Comparison of ENCODE assay signal across 8 cellular contexts in genomic region chr20:63657260-63657936, GRCh38. TPM values are rescaled to one million over a fixed set of nuclear protein-coding genes. Genes with fewer than 3 reads are reported as not detected.
DNase-seq lines count a peak whose midpoint lies in the region; ATAC-seq, FAIRE-seq and TF ChIP-seq lines count a peak whose summit lies in the region.

No MANE protein-coding gene starts in this region.

- peaks cover 13% of the 10 kb centered on the region for H3K23me2 ChIP-seq in H1 (ENCODE audit: low read depth, low read length)

- no peak for DNase-seq in SK-N-SH
- DNase-seq in NCI-H69 (lab: John Stamatoyannopoulos, UW): peak; percentile 44
- DNase-seq in H1 (ENCODE audit: low read depth in 1 of 2, low spot score in 2 of 2): no peak
- no peak for DNase-seq in activated effector memory CD4-positive, alpha-beta T cell treated with anti-CD3 and anti-CD28 coated beads, Interleukin-2, amount 50 U/mL, for 16 hours
- no peak for DNase-seq in stimulated activated CD4-positive, alpha-beta T cell treated with anti-CD3 and anti-CD28 coated beads, Interleukin-4, amount 100 ng/mL, for 4 hours
- no peak for DNase-seq in KG1 (lab: John Stamatoyannopoulos, UW)

- peak overlapping the region; percentile 46 for H3K4ac ChIP-seq in H1 (replicated peaks; ENCODE audit: insufficient read length, low read depth, low read length)

- FAIRE-seq in H1 (lab: Jason Lieb, UNC): no peak

- H3K79me2 ChIP-seq in SK-N-SH (ENCODE audit: insufficient read depth) (peaks cover 26% of the 10 kb centered on the region), H1 (ENCODE audit: control insufficient read depth in 1 of 2, insufficient read depth in 2 of 2, low read length in 2 of 2) (peaks cover 0 to 9% of the 10 kb centered on the region in 2 experiments; a peak in 1 of 4 replicates)

- H3F3A ChIP-seq in SK-N-SH (replicated peaks; ENCODE audit: insufficient read depth): peaks cover 8% of the 10 kb centered on the region

- H3K27me3 ChIP-seq in SK-N-SH (ENCODE audit: insufficient read depth) (no peaks in the 10 kb centered on the region), H1 (replicated peaks in 1 of 4; ENCODE audit: control insufficient read depth in 3 of 4, extremely low read depth in 1 of 4, insufficient read depth in 3 of 4, low read length in 3 of 4) (no peaks in the 10 kb centered on the region), neutrophil (peaks cover 36% of the 10 kb centered on the region)

- POLR2A ChIA-PET in SK-N-SH (lab: Yijun Ruan, JAX): interaction anchor here (0.8 to 1.3 kb wide), 4 partner anchors 30 to 121 kb away, joined by 3 to 8 read pairs (median 4); partner anchors contain the start of genes GMEB2 and PTK6
- POLR2A ChIA-PET in H1 (lab: Charles Lee; ENCODE audit: partially characterized antibody): interaction anchor here (0.7 to 1.9 kb wide), 13 partner anchors 10 to 207 kb away, joined by 3 to 15 read pairs (median 4); partner anchors contain the start of genes ARFRP1, PPDPF, TPD52L2 and ZGPAT

- no peak for TF ChIP-seq EP300 in SK-N-SH (IDR thresholded peaks at IDR 0.05; ENCODE audit: borderline replicate concordance in 1 of 2, low read depth in 1 of 2, low read length in 1 of 2)
- no peak for TF ChIP-seq EP300 in H1 (IDR thresholded peaks at IDR 0.05; ENCODE audit: borderline replicate concordance in 1 of 2, low read depth in 2 of 2, low read length in 2 of 2)

- H3K9me2 ChIP-seq in SK-N-SH: no peaks in the 10 kb centered on the region

- H2BK12ac ChIP-seq in H1 (ENCODE audit: low read depth, low read length): no peak overlapping the region; the same call in 1 of the 2 replicates

- no peaks in the 10 kb centered on the region for H3K9me3 ChIP-seq in SK-N-SH
- no peaks in the 10 kb centered on the region for H3K9me3 ChIP-seq in H1 (ENCODE audit: insufficient read depth in 2 of 2, low read depth in 1 of 2, low read length in 1 of 2)
- no peaks in the 10 kb centered on the region for H3K9me3 ChIP-seq in neutrophil

- 0 out of 2 replicates have a peak overlapping the region, but pooled peaks have one; percentile 53 for H2BK15ac ChIP-seq in H1 (ENCODE audit: low read length)

- TF ChIP-seq POLR2A in H1 (IDR thresholded peaks at IDR 0.05; ENCODE audit: control extremely low read depth in 1 of 2, low read depth in 2 of 2, low read length in 2 of 2): no peak

- H3K36me3 ChIP-seq in SK-N-SH (replicated peaks in 1 of 2; ENCODE audit: control insufficient read depth in 1 of 2, insufficient read depth in 2 of 2, low read length in 1 of 2): peaks cover 0 to 20% of the 10 kb centered on the region in 2 experiments
- H3K36me3 ChIP-seq in H1 (ENCODE audit: control insufficient read depth in 2 of 4, insufficient read depth in 4 of 4, low read length in 3 of 4): peaks cover 0 to 7% (median 3%) of the 10 kb centered on the region in 4 experiments; a peak in 4 of 8 replicates
- H3K36me3 ChIP-seq in neutrophil: peaks cover 10% of the 10 kb centered on the region

- no peak for ATAC-seq in SK-N-SH treated with all-trans-retinoic acid at 6 μM for 48 hours

- H3K23ac ChIP-seq in H1 (ENCODE audit: insufficient read length): no peak overlapping the region

- no peak overlapping the region for H3K56ac ChIP-seq in H1 (replicated peaks; ENCODE audit: insufficient read length, low read depth, low read length)

- H3K4me3 ChIP-seq in SK-N-SH (ENCODE audit: low read depth in 2 of 2, low read length in 1 of 2): peak overlapping the region; percentile 91 to 97
- H3K4me3 ChIP-seq in H1 (ENCODE audit: extremely low read depth in 1 of 4, insufficient read depth in 2 of 4, low read depth in 3 of 4, low read length in 4 of 4): peak overlapping the region; percentile 75 to 96 (median 84); a peak in 7 of 8 replicates
- peak overlapping the region; percentile 93 to 97 for H3K4me3 ChIP-seq in neutrophil (ENCODE audit: low read depth in 1 of 2, low read length in 1 of 2)

- H2AFZ ChIP-seq in SK-N-SH (ENCODE audit: low read depth): peak overlapping the region; percentile 81
- H2AFZ ChIP-seq in H1 (ENCODE audit: low read length): no peak overlapping the region

- CTCF ChIA-PET in SK-N-SH (lab: Yijun Ruan, JAX): no interaction called here
- CTCF ChIA-PET in H1 (lab: Charles Lee; ENCODE audit: partially characterized antibody): interaction anchor here (1.0 to 1.3 kb wide), 3 partner anchors 12 to 112 kb away, joined by 3 to 4 read pairs (median 3); no protein-coding TSS in a partner anchor

- H2BK120ac ChIP-seq in H1 (replicated peaks; ENCODE audit: low read depth, low read length): no peak overlapping the region

- H3K9ac ChIP-seq in SK-N-SH (peak overlapping the region; percentile 62), H1 (replicated peaks in 1 of 4; ENCODE audit: extremely low read depth in 1 of 4, low read depth in 3 of 4, low read length in 3 of 4) (peak overlapping the region in 3 of 4 experiments; percentile 56 to 62 (median 57); a peak in 4 of 7 replicates)

- no peaks in the 10 kb centered on the region; the same call in 1 of the 2 replicates for H3K79me1 ChIP-seq in H1 (ENCODE audit: low read depth, low read length)

- H3K14ac ChIP-seq in H1 (ENCODE audit: insufficient read length): no peak overlapping the region

- no peak overlapping the region; the same call in 1 of the 2 replicates for H3K18ac ChIP-seq in H1 (ENCODE audit: extremely low read depth, low read length)

- WGBS in SK-N-SH (ENCODE audit: low lambda C conversion rate): 67% methylated on average over 23 of the region's 31 CpGs
- WGBS in H1 (ENCODE audit: extremely low coverage in 1 of 2, insufficient coverage in 1 of 2, insufficient read length in 1 of 2, insufficient replicate concordance in 2 of 2, low coverage in 1 of 2, low lambda C conversion rate in 2 of 2, missing lambda C conversion rate in 1 of 2), 2 experiments: 88% methylated on average over 29 of the region's 31 CpGs; no CpG with 5 or more reads in 1 of the 2 experiments

- H3K27ac ChIP-seq in SK-N-SH (ENCODE audit: low read depth in 2 of 2, low read length in 1 of 2) (peak overlapping the region; percentile 59 to 89; a peak in 3 of 4 replicates), H1 (ENCODE audit: low read depth, low read length) (no peak overlapping the region; the same call in 1 of the 2 replicates), neutrophil (peak overlapping the region; percentile 66)

- H2AK5ac ChIP-seq in H1 (ENCODE audit: low read depth, low read length): peak overlapping the region; percentile 67; the same call in 1 of the 2 replicates

- peak overlapping the region; percentile 96 for H4K8ac ChIP-seq in H1 (ENCODE audit: extremely low read depth, insufficient read depth, low read length)

- no peak for TF ChIP-seq RAD21 in SK-N-SH (IDR thresholded peaks at IDR 0.05; ENCODE audit: low read length)
- TF ChIP-seq RAD21 in H1 (IDR thresholded peaks at IDR 0.05 in 1 of 2, conservative IDR thresholded peaks at IDR 0.05 in 1 of 2; ENCODE audit: low read depth in 2 of 2, low read length in 2 of 2): no peak

- peak overlapping the region; percentile 34 for H4K91ac ChIP-seq in H1 (replicated peaks; ENCODE audit: insufficient read length, low read length)

- H2BK20ac ChIP-seq in H1 (ENCODE audit: low read length): no peak overlapping the region

- peak overlapping the region; percentile 51 for H4K5ac ChIP-seq in H1 (ENCODE audit: insufficient read length, low read depth, low read length)

- H2BK5ac ChIP-seq in H1 (ENCODE audit: low read depth, low read length): peak overlapping the region; percentile 35; the same call in 1 of the 2 replicates

- TF ChIP-seq CTCF in SK-N-SH (IDR thresholded peaks at IDR 0.05) (no peak), H1 (IDR thresholded peaks at IDR 0.05; ENCODE audit: control extremely low read depth in 1 of 3, insufficient read depth in 1 of 3, low read depth in 1 of 3, low read length in 3 of 3) (no peak), neutrophil (IDR thresholded peaks at IDR 0.05) (no peak)

- peaks cover 5 to 28% of the 10 kb centered on the region in 2 experiments; a peak in 2 of 4 replicates for H3K4me1 ChIP-seq in SK-N-SH (ENCODE audit: control insufficient read depth in 1 of 2, insufficient read depth in 2 of 2, low read depth in 1 of 2, low read length in 1 of 2)
- H3K4me1 ChIP-seq in H1 (replicated peaks in 1 of 4; ENCODE audit: control insufficient read depth in 3 of 4, insufficient read depth in 4 of 4, low read length in 3 of 4): peaks cover 0 to 16% (median 14%) of the 10 kb centered on the region in 4 experiments; a peak in 6 of 7 replicates
- peaks cover 25 to 34% of the 10 kb centered on the region in 2 experiments for H3K4me1 ChIP-seq in neutrophil (ENCODE audit: control insufficient read depth in 1 of 2, insufficient read depth in 1 of 2, low read depth in 1 of 2, low read length in 1 of 2)

- H4K20me1 ChIP-seq in SK-N-SH (ENCODE audit: insufficient read depth) (no peaks in the 10 kb centered on the region), H1 (replicated peaks in 1 of 2; ENCODE audit: control insufficient read depth in 1 of 2, insufficient read depth in 2 of 2, low read length in 2 of 2) (peaks cover 2% of the 10 kb centered on the region in 2 experiments)

- H3K4me2 ChIP-seq in SK-N-SH (peak overlapping the region; percentile 82; the same call in 1 of the 2 replicates), H1 (ENCODE audit: insufficient read depth in 1 of 2, low read depth in 2 of 2, low read length in 2 of 2) (peak overlapping the region; percentile 76 to 81)

RNA-seq across cellular contexts. Expression of gene RTEL1, which starts 0.7 kb away (rescaled TPM):
- polyA plus RNA-seq in SK-N-SH (2012; rRNA removed) (9.9 and 12.9 TPM in 2 replicates), H1 (2011; rRNA removed) (16.2 and 24.3 TPM in 2 replicates)
- 1.5 and 2.4 TPM in 2 replicates for polyA plus RNA-seq in SK-N-SH (2012; cell fraction: cytosol; rRNA removed)
- 82.0 and 145 TPM in 2 replicates for polyA plus RNA-seq in SK-N-SH (2012; cell fraction: nucleus; rRNA removed)
- total RNA-seq in H1 (2021; fragmentation: NEBNext Ultra II Directional; extraction: Animal tissue kit (Norgen Biotek cat#: 25700)): 37.1 and 37.8 TPM in 2 replicates
- 19.7 TPM for polyA plus RNA-seq in H1 (2011; cell fraction: cytosol; rRNA removed)
- polyA plus RNA-seq in H1 (2011; cell fraction: nucleus; rRNA removed): 181 TPM
- polyA plus RNA-seq in H1 (2012, experiment 1 of 2): 17.9 to 26.4 TPM (median 23.9 TPM) in 4 replicates
- polyA plus RNA-seq in H1 (2012, experiment 2 of 2): 18.4 TPM
- polyA plus RNA-seq in H1 (2013, experiment 1 of 2): 14.4 TPM
- 12.9 TPM for polyA plus RNA-seq in H1 (2013, experiment 2 of 2)
- 46.2 and 51.7 TPM in 2 replicates for polyA minus RNA-seq in H1 (2011; rRNA and poly(A)+ RNA removed)
- 23.6 TPM for polyA minus RNA-seq in H1 (2011; cell fraction: cytosol; rRNA and poly(A)+ RNA removed)
- polyA minus RNA-seq in H1 (2011; cell fraction: nucleus; rRNA and poly(A)+ RNA removed): 47.6 TPM

RNA-seq across cellular contexts. Expression of gene STMN3, which starts 4.2 kb away (rescaled TPM):
- 89.8 and 111 TPM in 2 replicates for polyA plus RNA-seq in SK-N-SH (2012; rRNA removed)
- polyA plus RNA-seq in SK-N-SH (2012; cell fraction: cytosol; rRNA removed): 58.5 and 83.6 TPM in 2 replicates
- 103 and 122 TPM in 2 replicates for polyA plus RNA-seq in SK-N-SH (2012; cell fraction: nucleus; rRNA removed)
- total RNA-seq in H1 (2021; fragmentation: NEBNext Ultra II Directional; extraction: Animal tissue kit (Norgen Biotek cat#: 25700)): 63.1 and 71.6 TPM in 2 replicates
- polyA plus RNA-seq in H1 (2011; rRNA removed): 51.5 and 70.8 TPM in 2 replicates
- polyA plus RNA-seq in H1 (2011; cell fraction: cytosol; rRNA removed): 60.4 TPM
- polyA plus RNA-seq in H1 (2011; cell fraction: nucleus; rRNA removed): 122 TPM
- 42.7 to 63.6 TPM (median 56.4 TPM) in 4 replicates for polyA plus RNA-seq in H1 (2012, experiment 1 of 2)
- 53.7 TPM for polyA plus RNA-seq in H1 (2012, experiment 2 of 2)
- polyA plus RNA-seq in H1 (2013, experiment 1 of 2): 35.5 TPM
- 37.5 TPM for polyA plus RNA-seq in H1 (2013, experiment 2 of 2)
- polyA minus RNA-seq in H1 (2011; rRNA and poly(A)+ RNA removed): 11.2 and 14.8 TPM in 2 replicates
- polyA minus RNA-seq in H1 (2011; cell fraction: cytosol; rRNA and poly(A)+ RNA removed): 20.3 TPM
- 11.5 TPM for polyA minus RNA-seq in H1 (2011; cell fraction: nucleus; rRNA and poly(A)+ RNA removed)

RNA-seq across cellular contexts. Expression of gene GMEB2, which starts 30.5 kb away (rescaled TPM):
- polyA plus RNA-seq in SK-N-SH (2012; rRNA removed) (5.6 and 6.5 TPM in 2 replicates), H1 (2011; rRNA removed) (14.2 and 19.1 TPM in 2 replicates)
- polyA plus RNA-seq in SK-N-SH (2012; cell fraction: cytosol; rRNA removed): 3.2 and 4.9 TPM in 2 replicates
- 9.9 and 10.9 TPM in 2 replicates for polyA plus RNA-seq in SK-N-SH (2012; cell fraction: nucleus; rRNA removed)
- 12.9 and 14.2 TPM in 2 replicates for total RNA-seq in H1 (2021; fragmentation: NEBNext Ultra II Directional; extraction: Animal tissue kit (Norgen Biotek cat#: 25700))
- 11.7 TPM for polyA plus RNA-seq in H1 (2011; cell fraction: cytosol; rRNA removed)
- polyA plus RNA-seq in H1 (2011; cell fraction: nucleus; rRNA removed): 19.6 TPM
- polyA plus RNA-seq in H1 (2012, experiment 1 of 2): 8.1 to 13.0 TPM (median 12.1 TPM) in 4 replicates
- polyA plus RNA-seq in H1 (2012, experiment 2 of 2): 11.4 TPM
- 8.3 TPM for polyA plus RNA-seq in H1 (2013, experiment 1 of 2)
- 8.1 TPM for polyA plus RNA-seq in H1 (2013, experiment 2 of 2)
- polyA minus RNA-seq in H1 (2011; rRNA and poly(A)+ RNA removed): 7.5 TPM in 2 replicates
- polyA minus RNA-seq in H1 (2011; cell fraction: cytosol; rRNA and poly(A)+ RNA removed): 8.1 TPM
- polyA minus RNA-seq in H1 (2011; cell fraction: nucleus; rRNA and poly(A)+ RNA removed): 6.3 TPM

RNA-seq across cellular contexts. Expression of gene TNFRSF6B, which starts 39.1 kb away (rescaled TPM):
- 8.2 and 9.4 TPM in 2 replicates for polyA plus RNA-seq in SK-N-SH (2012; rRNA removed)
- polyA plus RNA-seq in SK-N-SH (2012; cell fraction: cytosol; rRNA removed): 3.6 and 6.1 TPM in 2 replicates
- polyA plus RNA-seq in SK-N-SH (2012; cell fraction: nucleus; rRNA removed): 18.3 and 28.9 TPM in 2 replicates
- total RNA-seq in H1 (2021; fragmentation: NEBNext Ultra II Directional; extraction: Animal tissue kit (Norgen Biotek cat#: 25700)): not detected in 2 replicates
- polyA plus RNA-seq in H1 (2011; rRNA removed): 3.1 and 5.4 TPM in 2 replicates
- 2.5 TPM for polyA plus RNA-seq in H1 (2011; cell fraction: cytosol; rRNA removed)
- 16.8 TPM for polyA plus RNA-seq in H1 (2011; cell fraction: nucleus; rRNA removed)
- 0.27 to 1.6 TPM (median 0.43 TPM) in 3 of 4 replicates, not detected in the other for polyA plus RNA-seq in H1 (2012, experiment 1 of 2)
- 0.39 TPM for polyA plus RNA-seq in H1 (2012, experiment 2 of 2)
- 0.75 TPM for polyA plus RNA-seq in H1 (2013, experiment 1 of 2)
- polyA plus RNA-seq in H1 (2013, experiment 2 of 2): 0.96 TPM
- not detected in 2 replicates for polyA minus RNA-seq in H1 (2011; rRNA and poly(A)+ RNA removed)
- polyA minus RNA-seq in H1 (2011; cell fraction: cytosol; rRNA and poly(A)+ RNA removed): not detected
- polyA minus RNA-seq in H1 (2011; cell fraction: nucleus; rRNA and poly(A)+ RNA removed): 1.1 TPM

RNA-seq across cellular contexts. Expression of gene ARFRP1, which starts 50.4 kb away (rescaled TPM):
- polyA plus RNA-seq in SK-N-SH (2012; rRNA removed) (65.4 and 72.8 TPM in 2 replicates), H1 (2011; rRNA removed) (12.9 and 19.4 TPM in 2 replicates)
- 47.9 and 57.4 TPM in 2 replicates for polyA plus RNA-seq in SK-N-SH (2012; cell fraction: cytosol; rRNA removed)
- 132 and 145 TPM in 2 replicates for polyA plus RNA-seq in SK-N-SH (2012; cell fraction: nucleus; rRNA removed)
- 21.9 and 22.9 TPM in 2 replicates for total RNA-seq in H1 (2021; fragmentation: NEBNext Ultra II Directional; extraction: Animal tissue kit (Norgen Biotek cat#: 25700))
- 23.2 TPM for polyA plus RNA-seq in H1 (2011; cell fraction: cytosol; rRNA removed)
- 32.0 TPM for polyA plus RNA-seq in H1 (2011; cell fraction: nucleus; rRNA removed)
- 12.3 to 20.2 TPM (median 18.9 TPM) in 4 replicates for polyA plus RNA-seq in H1 (2012, experiment 1 of 2)
- 9.1 TPM for polyA plus RNA-seq in H1 (2012, experiment 2 of 2)
- polyA plus RNA-seq in H1 (2013, experiment 1 of 2): 7.5 TPM
- 7.8 TPM for polyA plus RNA-seq in H1 (2013, experiment 2 of 2)
- polyA minus RNA-seq in H1 (2011; rRNA and poly(A)+ RNA removed): 12.9 and 15.4 TPM in 2 replicates
- 10.6 TPM for polyA minus RNA-seq in H1 (2011; cell fraction: cytosol; rRNA and poly(A)+ RNA removed)
- 34.7 TPM for polyA minus RNA-seq in H1 (2011; cell fraction: nucleus; rRNA and poly(A)+ RNA removed)
